ENCODE assay signal across 12 cellular contexts in the genomic region with DNA sequence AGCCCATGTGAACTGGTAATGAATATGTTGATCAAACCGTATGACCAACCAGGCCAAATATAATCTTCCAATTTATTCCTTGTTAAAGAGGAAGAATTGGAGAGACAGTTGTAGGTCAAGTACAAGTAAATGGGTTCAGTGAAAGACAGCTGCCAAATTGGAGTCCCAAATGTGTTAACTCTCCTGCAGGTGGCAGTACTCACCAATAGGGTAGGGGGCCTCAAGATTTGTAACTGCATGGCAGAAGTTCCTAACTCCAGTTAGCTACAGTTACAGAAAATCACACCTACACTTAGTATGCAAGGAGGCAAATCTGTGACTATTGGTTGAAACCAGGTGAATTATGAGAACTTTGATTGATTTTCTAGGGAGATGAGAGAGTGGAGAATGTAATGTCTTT.
DNase-seq lines count a peak whose midpoint lies in the region; ATAC-seq, FAIRE-seq and TF ChIP-seq lines count a peak whose summit lies in the region.
"Had no signal": no experiment of that assay in that cellular context is flagged by ENCODE, and none has a peak within 500 bp of the region (broad histone marks: within the 10 kb centered on the region; RNA-seq: fewer than 3 reads in every experiment).

No MANE protein-coding gene starts in this region.

- no peak for FAIRE-seq in kidney (lab: Jason Lieb, UNC)

- H3T11ph ChIP-seq in H9 (ENCODE audit: low read length), result no peak overlapping the region

- H3K9ac ChIP-seq in H9 (ENCODE audit: extremely low read depth, insufficient read length, low read length), result no peak overlapping the region
- H3K9ac ChIP-seq in kidney (ENCODE audit: low read length in 2 of 2), result no peak overlapping the region

- H3K14ac ChIP-seq in H9 (ENCODE audit: insufficient read depth, low read length), result no peak overlapping the region

- no peak overlapping the region for H2BK5ac ChIP-seq in H9 (ENCODE audit: insufficient read length, low read length)

- no peak overlapping the region for H2BK120ac ChIP-seq in H9 (ENCODE audit: low read depth, low read length, poor library complexity, severe bottlenecking)

- no peak overlapping the region for H3K27ac ChIP-seq in H9 (ENCODE audit: insufficient read length, low read depth, low read length)
- H3K27ac ChIP-seq in kidney (ENCODE audit: low read depth in 2 of 2, low read length in 2 of 2), result no peak overlapping the region
- H3K27ac ChIP-seq: colonic mucosa had no signal

- H2BK12ac ChIP-seq in H9 (ENCODE audit: insufficient read length, low read depth, low read length), result no peak overlapping the region

- H2AK5ac ChIP-seq in H9 (ENCODE audit: insufficient read length, low read length), result no peak overlapping the region

- no peaks in the 10 kb centered on the region for H3K27me3 Mint-ChIP-seq in H9 (ENCODE audit: low read depth)
- H3K27me3 Mint-ChIP-seq: activated CD4-positive, alpha-beta memory T cell treated with anti-CD3 and anti-CD28 coated beads for 36 hours had no signal

- H3K23ac ChIP-seq in H9 (ENCODE audit: insufficient read length, low read depth, low read length), result no peak overlapping the region

- no CpG with 5 or more reads among the region's 1 CpG for WGBS in H9 (ENCODE audit: extremely low coverage, insufficient read length, low lambda C conversion rate)

- H2BK20ac ChIP-seq in H9 (ENCODE audit: low read depth, low read length, poor library complexity, severe bottlenecking), result no peak overlapping the region

- H4K91ac ChIP-seq in H9 (ENCODE audit: insufficient read length, low read depth, low read length), result no peak overlapping the region

- no peaks in the 10 kb centered on the region for H3K9me3 Mint-ChIP-seq in H9

- H3K4me1 ChIP-seq in H9 (ENCODE audit: insufficient read depth, low read length) (no peaks in the 10 kb centered on the region), kidney (ENCODE audit: control insufficient read depth in 1 of 2, insufficient read depth in 1 of 2, low read depth in 1 of 2, low read length in 2 of 2) (no peaks in the 10 kb centered on the region)
- H3K4me1 ChIP-seq: colonic mucosa had no signal

- H3K4ac ChIP-seq in H9 (ENCODE audit: low read depth, low read length), result no peak overlapping the region

- H3K23me2 ChIP-seq in H9 (ENCODE audit: insufficient read length, low read depth, low read length, poor library complexity, severe bottlenecking), result no peaks in the 10 kb centered on the region

- DNase-seq in GF-D8 (lab: John Stamatoyannopoulos, UW), result peak; percentile 11
- DNase-seq in H9, result peak; percentile 54
- peak; percentile 34 for DNase-seq in OCI-M1 (lab: John Stamatoyannopoulos, UW)
- no peak for DNase-seq in kidney
- no peak for DNase-seq in medulla oblongata (ENCODE audit: extremely low spot score)
- DNase-seq in central memory CD4-positive, alpha-beta T cell, result no peak
- DNase-seq: activated CD4-positive, alpha-beta memory T cell treated with anti-CD3 and anti-CD28 coated beads for 36 hours; activated naive CD4-positive, alpha-beta T cell treated with anti-CD3 and anti-CD28 coated beads, Interleukin-2, amount 50 U/mL, for 16 hours; colonic mucosa; COR-L47; natural killer cell had no signal

- H3K4me3 ChIP-seq in kidney (ENCODE audit: low read length in 2 of 2), result no peak overlapping the region
- H3K4me3 ChIP-seq: colonic mucosa had no signal

- H3K4me2 ChIP-seq in H9 (ENCODE audit: insufficient read depth, insufficient read length, low read length), result no peak overlapping the region

- no peaks in the 10 kb centered on the region for H3K27me3 ChIP-seq in H9 (ENCODE audit: insufficient read depth, low read length)
- H3K27me3 ChIP-seq: colonic mucosa had no signal

- H3K27ac Mint-ChIP-seq in H9, result no peak overlapping the region
- H3K27ac Mint-ChIP-seq: activated CD4-positive, alpha-beta memory T cell treated with anti-CD3 and anti-CD28 coated beads for 36 hours; natural killer cell had no signal

- H4K20me1 ChIP-seq in H9 (ENCODE audit: control insufficient read depth, insufficient read depth, insufficient read length), result no peaks in the 10 kb centered on the region

- no peaks in the 10 kb centered on the region for H3K79me2 ChIP-seq in H9 (ENCODE audit: insufficient read depth, low read length)

- no peak overlapping the region for H2AFZ ChIP-seq in H9 (ENCODE audit: low read length)

- H3K56ac ChIP-seq in H9 (ENCODE audit: insufficient read length, low read depth, low read length), result no peak overlapping the region

- peak; percentile 81 for TF ChIP-seq CTCF in H9 (conservative IDR thresholded peaks at IDR 0.05)
- TF ChIP-seq CTCF in kidney (IDR thresholded peaks at IDR 0.05; ENCODE audit: borderline replicate concordance, extremely low read depth, insufficient read depth), result peak; percentile 9

- no peak overlapping the region for H3K4me3 Mint-ChIP-seq in H9
- H3K4me3 Mint-ChIP-seq: activated CD4-positive, alpha-beta memory T cell treated with anti-CD3 and anti-CD28 coated beads for 36 hours; natural killer cell had no signal

- no peak overlapping the region for H2BK15ac ChIP-seq in H9 (ENCODE audit: low read depth, low read length)

- no peak overlapping the region for H4K8ac ChIP-seq in H9 (replicated peaks; ENCODE audit: insufficient read length, low read depth, low read length)

- ATAC-seq in esophagus mucosa, result no peak
- ATAC-seq: natural killer cell had no signal

- no peaks in the 10 kb centered on the region for H3K36me3 ChIP-seq in kidney (ENCODE audit: control insufficient read depth in 1 of 2, insufficient read depth in 2 of 2, low read length in 2 of 2)
- H3K36me3 ChIP-seq: colonic mucosa had no signal

- H3K79me1 ChIP-seq in H9 (ENCODE audit: insufficient read depth, low read depth, low read length, poor library complexity, severe bottlenecking), result no peaks in the 10 kb centered on the region

- H3K36me3 Mint-ChIP-seq in H9 (ENCODE audit: insufficient read depth in 1 of 3, low read depth in 3 of 3), result no peaks in the 10 kb centered on the region
- H3K36me3 Mint-ChIP-seq: activated CD4-positive, alpha-beta memory T cell treated with anti-CD3 and anti-CD28 coated beads for 36 hours; natural killer cell had no signal

- no peak overlapping the region for H4K5ac ChIP-seq in H9 (ENCODE audit: insufficient read length, low read depth, low read length)

- H3K9me3 ChIP-seq in H9 (ENCODE audit: control insufficient read depth, low read depth, low read length) (no peaks in the 10 kb centered on the region), kidney (ENCODE audit: control insufficient read depth in 1 of 2, low read length in 2 of 2) (no peaks in the 10 kb centered on the region)
- H3K9me3 ChIP-seq: colonic mucosa had no signal

- H3K4me1 Mint-ChIP-seq in H9, result no peaks in the 10 kb centered on the region
- H3K4me1 Mint-ChIP-seq: natural killer cell had no signal

- intact Hi-C loops in kidney (cut with DNase I), result no loop called here

- H3K18ac ChIP-seq in H9 (ENCODE audit: insufficient read length, low read depth, low read length), result no peak overlapping the region

Comparison
In these comparisons a context has a peak if more than half of its experiments do, and no peak if none do; other contexts are left out.
1. DNase-seq: peak in GF-D8 (single experiment), H9 (single experiment) and OCI-M1 (single experiment); none in kidney (single experiment), medulla oblongata (single experiment) and central memory CD4-positive, alpha-beta T cell (single experiment).